Comparison of ENCODE assay signal across 8 cellular contexts in genomic region chr1:227562923-227563318, GRCh38. TPM values are rescaled to one million over a fixed set of nuclear protein-coding genes. Genes with fewer than 3 reads are reported as not detected.
A peak's percentile ranks its signal among the peaks of the same experiment; 100 is the strongest.
DNase-seq lines count a peak whose midpoint lies in the region; ATAC-seq, FAIRE-seq and TF ChIP-seq lines count a peak whose summit lies in the region.
"Had no signal": no experiment of that assay in that cellular context is flagged by ENCODE, and none has a peak within 500 bp of the region (broad histone marks: within the 10 kb centered on the region; RNA-seq: fewer than 3 reads in every experiment).

No MANE protein-coding gene starts in this region.

- no peak for DNase-seq in GM19239 (ENCODE audit: insufficient read length, low spot score)
- DNase-seq in effector memory CD8-positive, alpha-beta T cell: no peak
- peak in 1 of 2 donors; percentile 50 for DNase-seq in psoas muscle
- no peak for DNase-seq in kidney glomerular epithelial cell (lab: John Stamatoyannopoulos, UW)
- DNase-seq in dermis blood vessel endothelial cell: no peak

- H4K20me1 ChIP-seq in OCI-LY3 (ENCODE audit: insufficient read depth, low read length): no peaks in the 10 kb centered on the region

- 83 to 92% (median 86%) methylated on average over 10 of the region's 10 CpGs for WGBS in psoas muscle, 3 donors

- H3K4me3 Mint-ChIP-seq in effector memory CD8-positive, alpha-beta T cell: peak overlapping the region; percentile 94 to 98

- H3K27me3 Mint-ChIP-seq in effector memory CD8-positive, alpha-beta T cell: peaks cover 13 to 37% of the 10 kb centered on the region in 2 donors

- H3K4me1 ChIP-seq in OCI-LY3 (ENCODE audit: low read length) (peaks cover 9% of the 10 kb centered on the region), psoas muscle (peaks cover 3% of the 10 kb centered on the region)

- peak; percentile 21 for FAIRE-seq in GM19239 (lab: Jason Lieb, UNC)

- H3K4me2 ChIP-seq in OCI-LY3 (ENCODE audit: low read length): peak overlapping the region; percentile 88

- H2AFZ ChIP-seq in OCI-LY3 (ENCODE audit: low read depth, low read length): peak overlapping the region; percentile 96

- intact Hi-C loops in psoas muscle (cut with DNase I): no loop called here

- H3K27ac Mint-ChIP-seq in effector memory CD8-positive, alpha-beta T cell: peak overlapping the region; percentile 98 to 99

- H3K27ac ChIP-seq in OCI-LY3 (ENCODE audit: low read length) (peak overlapping the region; percentile 73; the same call in 1 of the 2 replicates), psoas muscle (peak overlapping the region; percentile 80)

- H3K4me1 Mint-ChIP-seq in effector memory CD8-positive, alpha-beta T cell (ENCODE audit: low read depth in 2 of 2): peaks cover 21 to 32% of the 10 kb centered on the region in 2 donors

- H3K9me3 ChIP-seq in OCI-LY3 (ENCODE audit: insufficient read depth, low read length) (0 out of 2 replicates have a peak, but pooled peaks cover 3% of the 10 kb centered on the region), psoas muscle (no peaks in the 10 kb centered on the region)
- H3K9me3 ChIP-seq: mucosa of descending colon had no signal

- H3K36me3 Mint-ChIP-seq in effector memory CD8-positive, alpha-beta T cell (ENCODE audit: insufficient read depth): peaks cover 16% of the 10 kb centered on the region

- H3K4me3 ChIP-seq in OCI-LY3 (ENCODE audit: low read length) (peak overlapping the region; percentile 81), psoas muscle (peak overlapping the region; percentile 75)

- no peaks in the 10 kb centered on the region for H3K27me3 ChIP-seq in OCI-LY3 (ENCODE audit: low read depth, low read length)
- peaks cover 0 to 28% (median 14%) of the 10 kb centered on the region in 3 donors for H3K27me3 ChIP-seq in psoas muscle (ENCODE audit: insufficient read depth in 3 of 3, low read length in 2 of 3)

- peaks cover 29% of the 10 kb centered on the region for H3K79me2 ChIP-seq in OCI-LY3 (ENCODE audit: low read length)

- no peaks in the 10 kb centered on the region for H3K9me3 Mint-ChIP-seq in effector memory CD8-positive, alpha-beta T cell

- TF ChIP-seq CTCF in OCI-LY3 (IDR thresholded peaks at IDR 0.05; ENCODE audit: low read depth, low read length) (no peak), psoas muscle (IDR thresholded peaks at IDR 0.05) (no peak)

- no peak for ATAC-seq in effector memory CD8-positive, alpha-beta T cell (replicated peaks)
- ATAC-seq in psoas muscle: no peak
- ATAC-seq in GM18498 (IDR thresholded peaks at IDR 0.05; ENCODE audit: unreplicated experiment): no peak

- peaks cover 18% of the 10 kb centered on the region for H3K36me3 ChIP-seq in OCI-LY3 (replicated peaks; ENCODE audit: low read depth, low read length)
- H3K36me3 ChIP-seq in psoas muscle (ENCODE audit: insufficient read depth in 1 of 2, low read depth in 1 of 2): no peaks in the 10 kb centered on the region

- H3K9ac ChIP-seq in OCI-LY3 (ENCODE audit: low read length): peak overlapping the region; percentile 84; the same call in 1 of the 2 replicates

RNA-seq across cellular contexts. Expression of gene ZNF678, which starts 0.4 kb away (rescaled TPM):
- total RNA-seq in psoas muscle (1 to 10 TPM; 3.0 to 5.0 (median 4.2) TPM), dermis blood vessel endothelial cell (11.7 and 21.4 TPM in 2 replicates)
- 1 to 10 TPM; 1.2 to 2.6 (median 2.1) TPM for polyA plus RNA-seq in psoas muscle
